Comparison of ENCODE assay signal across 8 cellular contexts in genomic region chr4:154551872-154552686, GRCh38. TPM values are rescaled to one million over a fixed set of nuclear protein-coding genes. Genes with fewer than 3 reads are reported as not detected.
DNase-seq lines count a peak whose midpoint lies in the region; ATAC-seq and TF ChIP-seq lines count a peak whose summit lies in the region.

No MANE protein-coding gene starts in this region.

- TF ChIP-seq EP300 in ovary (IDR thresholded peaks at IDR 0.05), result no peak
- TF ChIP-seq EP300 in transverse colon (IDR thresholded peaks at IDR 0.05; ENCODE audit: low read depth), result no peak

- H3K9me3 ChIP-seq in ovary, result no peaks in the 10 kb centered on the region
- no peaks in the 10 kb centered on the region for H3K9me3 ChIP-seq in transverse colon

- DNase-seq in ELF-1 (ENCODE audit: low read depth, low spot score) (peak; percentile 47), RPMI7951 (ENCODE audit: low read depth) (peak; percentile 60), foreskin melanocyte (peak; percentile 48), ovary (peak; percentile 59 to 78 (median 71)), transverse colon (peak; percentile 78)
- peak; percentile 48 for DNase-seq in activated T-helper 9 cell treated with anti-CD3 and anti-CD28 coated beads, Interleukin-2, amount 50 U/mL, for 16 hours (ENCODE audit: low read depth)

- H3K9ac ChIP-seq in KMS-11, result no peak overlapping the region

- H3K27ac ChIP-seq in KMS-11, result no peak overlapping the region
- H3K27ac ChIP-seq in ovary, result no peak overlapping the region
- H3K27ac ChIP-seq in transverse colon, result peak overlapping the region in 3 of 4 donors; percentile 24 to 79 (median 38)

- no peak overlapping the region for H3K4me2 ChIP-seq in KMS-11

- H3K27me3 ChIP-seq in KMS-11 (ENCODE audit: insufficient read depth, low read depth) (no peaks in the 10 kb centered on the region), ovary (no peaks in the 10 kb centered on the region), transverse colon (no peaks in the 10 kb centered on the region)

- peak overlapping the region; percentile 6; the same call in 1 of the 2 replicates for H2AFZ ChIP-seq in KMS-11 (ENCODE audit: low read depth)

- peaks cover 30% of the 10 kb centered on the region for H3K79me2 ChIP-seq in KMS-11 (ENCODE audit: insufficient read depth, low read depth)

- in situ Hi-C loops in transverse colon (cut with MboI; ENCODE audit: low pct_ligation_motif_present in 1 of 4, low pct_unique_long_range_greater_than_20kb in 1 of 4, low sequenced_read_pairs in 3 of 4), result loop anchor here in 3 of 4 donors (5.0 to 25.0 kb wide), 3 partner anchors 63 to 810 kb away; partner anchors contain the start of gene FGG (in 1 of the 3)

- 15 to 22% (median 20%) methylated on average over 6 of the region's 6 CpGs for WGBS in ovary, 3 donors
- 11 to 14% methylated on average over 6 of the region's 6 CpGs for WGBS in transverse colon (ENCODE audit: low coverage in 1 of 2), 2 donors

- H4K20me1 ChIP-seq in KMS-11 (ENCODE audit: insufficient read depth), result no peaks in the 10 kb centered on the region

- H3K4me1 ChIP-seq in KMS-11 (ENCODE audit: low read depth, poor library complexity, severe bottlenecking) (peaks cover 21% of the 10 kb centered on the region), ovary (ENCODE audit: insufficient read depth) (peaks cover 4% of the 10 kb centered on the region), transverse colon (peaks cover 11 to 32% (median 17%) of the 10 kb centered on the region in 4 donors)

- intact Hi-C loops in ovary (cut with DNase I) (loop anchor here in 1 of 4 donors (5.0 kb wide), 1 partner anchor 70 kb away; no protein-coding TSS in a partner anchor), transverse colon (cut with DNase I; ENCODE audit: low total_unique reads) (no loop called here)

- H3K36me3 ChIP-seq in KMS-11 (ENCODE audit: insufficient read depth) (peaks cover 4% of the 10 kb centered on the region; the same call in 1 of the 2 replicates), ovary (no peaks in the 10 kb centered on the region), transverse colon (peaks cover 0 to 5% (median 2%) of the 10 kb centered on the region in 4 donors)

- TF ChIP-seq CTCF in KMS-11 (conservative IDR thresholded peaks at IDR 0.05; ENCODE audit: low read depth, low read length) (peak; percentile 92), ovary (IDR thresholded peaks at IDR 0.05) (peak; percentile 51 to 68 (median 57)), transverse colon (IDR thresholded peaks at IDR 0.05) (peak; percentile 75 to 80 (median 80))

- peak; percentile 53 for ATAC-seq in GM21786 (IDR thresholded peaks at IDR 0.05; ENCODE audit: unreplicated experiment)

- TF ChIP-seq POLR2A in ovary (IDR thresholded peaks at IDR 0.05) (no peak), transverse colon (IDR thresholded peaks at IDR 0.05) (no peak)

- H3K4me3 ChIP-seq in KMS-11 (IDR thresholded peaks at IDR 0.05; ENCODE audit: insufficient read depth, low read depth, low read length) (no peak overlapping the region), ovary (no peak overlapping the region), transverse colon (no peak overlapping the region)

RNA-seq across cellular contexts. Expression of gene PLRG1, which starts 1.9 kb away (rescaled TPM):
- 54.0 and 77.4 TPM in 2 replicates for total RNA-seq in RPMI7951 (2014; rRNA removed; shearing (Covaris generic))
- total RNA-seq in ovary (10 to 100 TPM; 26.5 to 90.9 (median 61.5) TPM), transverse colon (10 to 100 TPM; 22.5 to 48.2 (median 42.9) TPM)
- polyA plus RNA-seq in ovary, result 10 to 100 TPM; 35.6 to 71.1 TPM

RNA-seq across cellular contexts. Expression of gene FGB, which starts 10.7 kb away (rescaled TPM):
- not detected in 2 replicates for total RNA-seq in RPMI7951 (2014; rRNA removed; shearing (Covaris generic))
- total RNA-seq in ovary, result 1 to 10 TPM in 3 of 7 donors, under 1 TPM in 1, not detected in 3; 0.20 to 5.0 (median 1.7) TPM
- not detected for polyA plus RNA-seq in ovary
- not detected for total RNA-seq in transverse colon

RNA-seq across cellular contexts. Expression of gene FGA, which starts 38.5 kb away (rescaled TPM):
- not detected in 2 replicates for total RNA-seq in RPMI7951 (2014; rRNA removed; shearing (Covaris generic))
- total RNA-seq in ovary (1 to 10 TPM in 3 of 7 donors, under 1 TPM in 2, not detected in 2; 0.25 to 8.4 (median 2.4) TPM), transverse colon (not detected)
- not detected for polyA plus RNA-seq in ovary

Comparison
In these comparisons a context has a peak if more than half of its experiments do, and no peak if none do; other contexts are left out.
1. H3K27ac ChIP-seq: peak in transverse colon (3 of 4); none in KMS-11 (single experiment) and ovary (0 of 2).
2. Peak in every context shown above with its lines, with median percentiles within 50 percentile points of each other: DNase-seq and CTCF ChIP-seq.